Comparison of ENCODE assay signal across 8 cellular contexts in genomic region chr7:157411580-157411979, GRCh38.
A peak's percentile ranks its signal among the peaks of the same experiment; 100 is the strongest.
DNase-seq lines count a peak whose midpoint lies in the region; ATAC-seq and TF ChIP-seq lines count a peak whose summit lies in the region.

No MANE protein-coding gene starts in this region.

- peak; percentile 7 for DNase-seq in activated gamma-delta T cell treated with anti-CD3 and anti-CD28 coated beads, Interleukin-2, amount 50 U/mL, for 16 hours (ENCODE audit: low read depth)
- peak; percentile 62 for DNase-seq in stimulated activated CD4-positive, alpha-beta T cell treated with anti-CD3 and anti-CD28 coated beads, Interleukin-15, amount 100 ng/mL, for 24 hours
- DNase-seq in NCI-H1417 (lab: John Stamatoyannopoulos, UW): no peak
- no peak for DNase-seq in GM10266 (ENCODE audit: extremely low spot score)
- DNase-seq in anterior cingulate cortex (lab: John Stamatoyannopoulos, UW): no peak
- DNase-seq in LoVo (ENCODE audit: low spot score): no peak

- TF ChIP-seq CTCF in GM10266 (IDR thresholded peaks at IDR 0.05; ENCODE audit: control insufficient read depth, insufficient read depth, low read depth, missing control alignments): no peak

- ATAC-seq in GM21576 (IDR thresholded peaks at IDR 0.05; ENCODE audit: unreplicated experiment) (peak; percentile 52), SK-N-SH treated with all-trans-retinoic acid at 6 μM for 48 hours (peak; percentile 35)

TF ChIP-seq in SK-N-SH treated with all-trans-retinoic acid at 6 μM for 48 hours, 23 proteins besides CTCF, POLR2A, EP300 and RAD21:
- TF ChIP-seq ESRRG (CRISPR knock-in tag; IDR thresholded peaks at IDR 0.05): no peak
- TF ChIP-seq ZNF70 (CRISPR knock-in tag; IDR thresholded peaks at IDR 0.05): no peak
- TF ChIP-seq ISL1 (CRISPR knock-in tag; IDR thresholded peaks at IDR 0.05): no peak
- no peak for TF ChIP-seq CSDC2 (CRISPR knock-in tag; IDR thresholded peaks at IDR 0.05)
- TF ChIP-seq CREB5 (CRISPR knock-in tag; IDR thresholded peaks at IDR 0.05; ENCODE audit: low read depth): no peak
- TF ChIP-seq BACH2 (CRISPR knock-in tag; IDR thresholded peaks at IDR 0.05; ENCODE audit: borderline replicate concordance): no peak
- TF ChIP-seq OSR1 (CRISPR knock-in tag; IDR thresholded peaks at IDR 0.05): no peak
- TF ChIP-seq, protein P1, sequence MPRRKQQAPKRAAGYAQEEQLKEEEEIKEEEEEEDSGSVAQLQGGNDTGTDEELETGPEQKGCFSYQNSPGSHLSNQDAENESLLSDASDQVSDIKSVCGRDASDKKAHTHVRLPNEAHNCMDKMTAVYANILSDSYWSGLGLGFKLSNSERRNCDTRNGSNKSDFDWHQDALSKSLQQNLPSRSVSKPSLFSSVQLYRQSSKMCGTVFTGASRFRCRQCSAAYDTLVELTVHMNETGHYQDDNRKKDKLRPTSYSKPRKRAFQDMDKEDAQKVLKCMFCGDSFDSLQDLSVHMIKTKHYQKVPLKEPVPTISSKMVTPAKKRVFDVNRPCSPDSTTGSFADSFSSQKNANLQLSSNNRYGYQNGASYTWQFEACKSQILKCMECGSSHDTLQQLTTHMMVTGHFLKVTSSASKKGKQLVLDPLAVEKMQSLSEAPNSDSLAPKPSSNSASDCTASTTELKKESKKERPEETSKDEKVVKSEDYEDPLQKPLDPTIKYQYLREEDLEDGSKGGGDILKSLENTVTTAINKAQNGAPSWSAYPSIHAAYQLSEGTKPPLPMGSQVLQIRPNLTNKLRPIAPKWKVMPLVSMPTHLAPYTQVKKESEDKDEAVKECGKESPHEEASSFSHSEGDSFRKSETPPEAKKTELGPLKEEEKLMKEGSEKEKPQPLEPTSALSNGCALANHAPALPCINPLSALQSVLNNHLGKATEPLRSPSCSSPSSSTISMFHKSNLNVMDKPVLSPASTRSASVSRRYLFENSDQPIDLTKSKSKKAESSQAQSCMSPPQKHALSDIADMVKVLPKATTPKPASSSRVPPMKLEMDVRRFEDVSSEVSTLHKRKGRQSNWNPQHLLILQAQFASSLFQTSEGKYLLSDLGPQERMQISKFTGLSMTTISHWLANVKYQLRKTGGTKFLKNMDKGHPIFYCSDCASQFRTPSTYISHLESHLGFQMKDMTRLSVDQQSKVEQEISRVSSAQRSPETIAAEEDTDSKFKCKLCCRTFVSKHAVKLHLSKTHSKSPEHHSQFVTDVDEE (CRISPR knock-in tag; IDR thresholded peaks at IDR 0.05): no peak
- TF ChIP-seq TOX (CRISPR knock-in tag; IDR thresholded peaks at IDR 0.05; ENCODE audit: borderline replicate concordance): no peak

Comparison
In these comparisons a context has a peak if more than half of its experiments do, and no peak if none do; other contexts are left out.
1. DNase-seq: peak in activated gamma-delta T cell treated with anti-CD3 and anti-CD28 coated beads, Interleukin-2, amount 50 U/mL, for 16 hours (single experiment) and stimulated activated CD4-positive, alpha-beta T cell treated with anti-CD3 and anti-CD28 coated beads, Interleukin-15, amount 100 ng/mL, for 24 hours (single experiment); none in NCI-H1417 (0 of 3), GM10266 (single experiment), anterior cingulate cortex (0 of 58) and LoVo (single experiment).